Comparison of ENCODE assay signal across 10 cellular contexts in the genomic region with DNA sequence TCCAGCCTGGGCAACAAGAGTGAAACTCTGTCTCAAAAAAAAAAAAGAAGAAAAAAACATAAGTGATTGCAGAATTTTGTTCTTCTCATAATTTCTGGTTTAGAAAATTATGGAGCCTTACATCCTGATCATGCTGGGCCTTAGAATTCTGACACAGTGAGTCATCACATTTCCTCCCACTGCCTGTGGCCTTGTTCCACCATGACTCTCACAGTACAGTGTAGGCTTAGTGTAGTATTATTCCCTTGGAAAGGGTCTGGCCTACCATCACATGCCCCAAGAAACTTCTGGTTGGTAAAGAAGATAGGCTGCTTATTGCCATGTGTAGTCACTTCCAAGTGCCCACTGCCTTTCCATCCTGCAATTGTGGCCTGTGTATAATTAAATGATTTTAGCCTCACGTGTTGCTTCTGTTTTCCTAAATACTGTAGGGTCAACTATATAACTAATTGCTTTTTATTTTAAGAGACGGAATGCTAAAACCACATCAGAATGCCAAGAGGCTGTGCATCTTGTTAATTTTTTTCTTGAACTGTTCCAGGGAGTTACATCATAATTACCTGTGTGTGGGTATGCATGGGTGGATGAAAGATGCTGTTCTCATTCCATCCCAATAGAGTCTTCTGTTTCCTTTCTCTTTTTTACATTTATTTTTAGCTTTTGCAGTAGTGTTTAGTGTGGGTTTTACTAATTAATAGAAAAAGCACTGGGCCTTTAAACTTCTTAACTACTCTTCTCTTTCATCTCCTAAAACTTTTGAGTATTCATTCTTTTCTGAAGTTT. TPM values are rescaled to one million over a fixed set of nuclear protein-coding genes. Genes with fewer than 3 reads are reported as not detected.
DNase-seq lines count a peak whose midpoint lies in the region; ATAC-seq and TF ChIP-seq lines count a peak whose summit lies in the region.
"Had no signal": no experiment of that assay in that cellular context is flagged by ENCODE, and none has a peak within 500 bp of the region (broad histone marks: within the 10 kb centered on the region; RNA-seq: fewer than 3 reads in every experiment).

No MANE protein-coding gene starts in this region.

- 91% methylated on average over 2 of the region's 2 CpGs for WGBS in aorta, 2 donors

- CTCF ChIA-PET in activated CD4-positive, alpha-beta T cell treated with anti-CD3 and anti-CD28 coated beads, Interleukin-2, amount 10 ng/mL, durations not matched to agents 7 days and 5 days (lab: Charles Lee): no interaction called here

- TF ChIP-seq CTCF in foreskin keratinocyte (conservative IDR thresholded peaks at IDR 0.05): no peak
- TF ChIP-seq CTCF in vagina (IDR thresholded peaks at IDR 0.05): no peak

- H3K36me3 Mint-ChIP-seq in activated CD4-positive, alpha-beta T cell treated with anti-CD3 and anti-CD28 coated beads, Interleukin-2, amount 10 ng/mL, durations not matched to agents 7 days and 5 days (ENCODE audit: low read depth): peaks cover 49% of the 10 kb centered on the region

- DNase-seq in stimulated activated CD4-positive, alpha-beta T cell treated with anti-CD3 and anti-CD28 coated beads, Interleukin-4, amount 100 ng/mL, for 24 hours: peak; percentile 11
- no peak for DNase-seq in stimulated activated CD4-positive, alpha-beta T cell treated with anti-CD3 and anti-CD28 coated beads, Interleukin-2, amount 100 ng/mL, for 48 hours
- no peak for DNase-seq in activated CD4-positive, alpha-beta T cell treated with anti-CD3 and anti-CD28 coated beads, Interleukin-2, amount 10 ng/mL, durations not matched to agents 7 days and 5 days
- peak; percentile 41 to 71 for DNase-seq in foreskin keratinocyte
- DNase-seq in aorta: no peak
- DNase-seq in stimulated activated CD8-positive, alpha-beta memory T cell treated with anti-CD3 and anti-CD28 coated beads, Interleukin-4, amount 100 ng/mL, for 48 hours: no peak
- no peak for DNase-seq in vagina (ENCODE audit: extremely low spot score in 2 of 2)
- no peak for DNase-seq in mesenteric fat pad (ENCODE audit: low spot score)
- DNase-seq: effector CD4-positive, alpha-beta T cell had no signal

- peaks cover 10% of the 10 kb centered on the region for H3K4me1 Mint-ChIP-seq in activated CD4-positive, alpha-beta T cell treated with anti-CD3 and anti-CD28 coated beads, Interleukin-2, amount 10 ng/mL, durations not matched to agents 7 days and 5 days

- H3K4me1 ChIP-seq in foreskin keratinocyte (peaks cover 5% of the 10 kb centered on the region), aorta (ENCODE audit: control insufficient read depth in 1 of 2, insufficient read depth in 2 of 2, low read length in 2 of 2) (no peaks in the 10 kb centered on the region), vagina (no peaks in the 10 kb centered on the region)
- H3K4me1 ChIP-seq: parathyroid adenoma had no signal

- H3K27ac Mint-ChIP-seq in activated CD4-positive, alpha-beta T cell treated with anti-CD3 and anti-CD28 coated beads, Interleukin-2, amount 10 ng/mL, durations not matched to agents 7 days and 5 days: peak overlapping the region; percentile 31

- H3K27ac ChIP-seq in foreskin keratinocyte (no peak overlapping the region), aorta (ENCODE audit: low read depth in 1 of 2, low read length in 2 of 2) (no peak overlapping the region), vagina (no peak overlapping the region)
- H3K27ac ChIP-seq: parathyroid adenoma had no signal

- H3K27me3 Mint-ChIP-seq in activated CD4-positive, alpha-beta T cell treated with anti-CD3 and anti-CD28 coated beads, Interleukin-2, amount 10 ng/mL, durations not matched to agents 7 days and 5 days: no peaks in the 10 kb centered on the region

- H3K9me3 Mint-ChIP-seq in activated CD4-positive, alpha-beta T cell treated with anti-CD3 and anti-CD28 coated beads, Interleukin-2, amount 10 ng/mL, durations not matched to agents 7 days and 5 days: no peaks in the 10 kb centered on the region

- intact Hi-C loops in aorta (cut with DNase I) (no loop called here), vagina (cut with DNase I) (no loop called here)

- H3K27me3 ChIP-seq in foreskin keratinocyte: no peaks in the 10 kb centered on the region
- H3K27me3 ChIP-seq in aorta (ENCODE audit: control insufficient read depth in 1 of 2, insufficient read depth in 2 of 2, low read length in 1 of 2): no peaks in the 10 kb centered on the region
- no peaks in the 10 kb centered on the region for H3K27me3 ChIP-seq in vagina

- POLR2A ChIA-PET in activated CD4-positive, alpha-beta T cell treated with anti-CD3 and anti-CD28 coated beads, Interleukin-2, amount 10 ng/mL, durations not matched to agents 7 days and 5 days (lab: Charles Lee): no interaction called here

- no peak overlapping the region for H3K4me3 Mint-ChIP-seq in activated CD4-positive, alpha-beta T cell treated with anti-CD3 and anti-CD28 coated beads, Interleukin-2, amount 10 ng/mL, durations not matched to agents 7 days and 5 days

- H3K36me3 ChIP-seq in aorta (ENCODE audit: control insufficient read depth in 1 of 2, insufficient read depth in 2 of 2, low read length in 1 of 2): peaks cover 4 to 8% of the 10 kb centered on the region in 2 donors
- H3K36me3 ChIP-seq in vagina: peaks cover 0 to 59% of the 10 kb centered on the region in 2 donors

- H3K9me3 ChIP-seq in aorta (ENCODE audit: control insufficient read depth, low read length) (no peaks in the 10 kb centered on the region), vagina (no peaks in the 10 kb centered on the region)

- TF ChIP-seq POLR2A in vagina (IDR thresholded peaks at IDR 0.05): no peak

- H3K4me3 ChIP-seq in aorta (ENCODE audit: low read length in 2 of 2): no peak overlapping the region
- no peak overlapping the region for H3K4me3 ChIP-seq in vagina

- ATAC-seq in foreskin keratinocyte (peak; percentile 99), aorta (ENCODE audit: low FRiP score) (peak; percentile 67)

RNA-seq across cellular contexts. Expression of a gene that starts 25.9 kb away (rescaled TPM):
- 10 to 100 TPM; 43.8 to 44.2 TPM for total RNA-seq in activated CD4-positive, alpha-beta T cell treated with anti-CD3 and anti-CD28 coated beads, Interleukin-2, amount 10 ng/mL, durations not matched to agents 7 days and 5 days
- 68.1 and 70.0 TPM in 2 replicates for total RNA-seq in foreskin keratinocyte
- polyA plus RNA-seq in foreskin keratinocyte: 29.7 and 34.0 TPM in 2 replicates
- 10 to 100 TPM; 30.7 to 33.5 TPM for total RNA-seq in aorta
- 10 to 100 TPM; 18.5 to 21.0 TPM for polyA plus RNA-seq in aorta
- 14.5 TPM for total RNA-seq in vagina
- 44.9 TPM for total RNA-seq in mesenteric fat pad

RNA-seq across cellular contexts. Expression of a gene that starts 26.2 kb away (rescaled TPM):
- total RNA-seq in activated CD4-positive, alpha-beta T cell treated with anti-CD3 and anti-CD28 coated beads, Interleukin-2, amount 10 ng/mL, durations not matched to agents 7 days and 5 days: 100 to 1,000 TPM; 213 to 241 TPM
- total RNA-seq in foreskin keratinocyte (83.8 and 90.7 TPM in 2 replicates), aorta (10 to 100 TPM; 72.6 to 79.3 TPM), vagina (38.1 TPM), mesenteric fat pad (71.1 TPM)
- polyA plus RNA-seq in foreskin keratinocyte (64.1 and 74.2 TPM in 2 replicates), aorta (10 to 100 TPM; 21.0 to 31.8 TPM)

RNA-seq across cellular contexts. Expression of a gene that starts 42.5 kb away (rescaled TPM):
- 10 to 100 TPM; 16.7 to 21.5 TPM for total RNA-seq in activated CD4-positive, alpha-beta T cell treated with anti-CD3 and anti-CD28 coated beads, Interleukin-2, amount 10 ng/mL, durations not matched to agents 7 days and 5 days
- total RNA-seq in foreskin keratinocyte (53.4 and 57.8 TPM in 2 replicates), aorta (10 to 100 TPM; 40.3 to 41.0 TPM), vagina (89.9 TPM), mesenteric fat pad (24.9 TPM)
- polyA plus RNA-seq in foreskin keratinocyte (22.9 and 25.4 TPM in 2 replicates), aorta (100 to 1,000 TPM in 1 of 2 donors, 10 to 100 TPM in 1; 32.3 to 125 TPM)

RNA-seq across cellular contexts. Expression of a gene that starts 51.9 kb away (rescaled TPM):
- total RNA-seq in activated CD4-positive, alpha-beta T cell treated with anti-CD3 and anti-CD28 coated beads, Interleukin-2, amount 10 ng/mL, durations not matched to agents 7 days and 5 days: 10 to 100 TPM; 52.5 to 58.5 TPM
- total RNA-seq in foreskin keratinocyte (68.3 and 69.7 TPM in 2 replicates), aorta (100 to 1,000 TPM; 112 to 124 TPM), vagina (132 TPM), mesenteric fat pad (113 TPM)
- polyA plus RNA-seq in foreskin keratinocyte (32.1 and 35.2 TPM in 2 replicates), aorta (10 to 100 TPM; 34.6 to 66.1 TPM)

Comparison
In these comparisons a context has a peak if more than half of its experiments do, and no peak if none do; other contexts are left out.
1. DNase-seq: peak in stimulated activated CD4-positive, alpha-beta T cell treated with anti-CD3 and anti-CD28 coated beads, Interleukin-4, amount 100 ng/mL, for 24 hours (single experiment) and foreskin keratinocyte (2 of 2); none in stimulated activated CD4-positive, alpha-beta T cell treated with anti-CD3 and anti-CD28 coated beads, Interleukin-2, amount 100 ng/mL, for 48 hours (0 of 2), activated CD4-positive, alpha-beta T cell treated with anti-CD3 and anti-CD28 coated beads, Interleukin-2, amount 10 ng/mL, durations not matched to agents 7 days and 5 days (single experiment), aorta (0 of 2), stimulated activated CD8-positive, alpha-beta memory T cell treated with anti-CD3 and anti-CD28 coated beads, Interleukin-4, amount 100 ng/mL, for 48 hours (single experiment), vagina (0 of 2) and mesenteric fat pad (single experiment).